1 cellular context compared by ENCODE assay signal in the genomic region with DNA sequence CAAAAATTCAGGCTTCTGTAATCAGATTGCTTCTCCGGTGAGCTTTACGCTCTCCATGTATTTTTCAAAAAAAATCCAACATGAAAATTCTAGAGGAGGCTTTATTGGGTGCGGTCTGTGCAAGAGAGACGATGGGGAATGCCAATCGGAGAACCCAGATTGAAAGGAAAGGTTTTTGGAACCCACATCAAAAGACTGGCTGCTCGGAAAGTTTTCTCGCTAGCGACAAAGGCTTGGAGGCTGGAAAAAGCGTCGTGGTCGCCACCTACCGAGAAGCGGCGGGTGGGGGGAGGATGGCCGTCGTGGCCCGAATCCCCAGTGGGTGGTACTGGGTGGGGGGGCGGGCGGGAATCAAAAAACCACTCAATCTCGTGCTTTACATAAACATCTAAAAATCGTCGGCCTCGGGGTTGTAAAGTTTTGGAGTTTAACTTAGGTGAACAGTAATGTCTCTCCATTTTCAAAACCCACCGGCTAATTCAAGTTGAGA.
TF ChIP-seq lines count a peak whose summit lies in the region.

No MANE protein-coding gene starts in this region.

TF ChIP-seq in K562, 482 proteins besides CTCF, POLR2A, EP300 and RAD21 (continued from another document and continues in another):
- TF ChIP-seq, protein P1, sequence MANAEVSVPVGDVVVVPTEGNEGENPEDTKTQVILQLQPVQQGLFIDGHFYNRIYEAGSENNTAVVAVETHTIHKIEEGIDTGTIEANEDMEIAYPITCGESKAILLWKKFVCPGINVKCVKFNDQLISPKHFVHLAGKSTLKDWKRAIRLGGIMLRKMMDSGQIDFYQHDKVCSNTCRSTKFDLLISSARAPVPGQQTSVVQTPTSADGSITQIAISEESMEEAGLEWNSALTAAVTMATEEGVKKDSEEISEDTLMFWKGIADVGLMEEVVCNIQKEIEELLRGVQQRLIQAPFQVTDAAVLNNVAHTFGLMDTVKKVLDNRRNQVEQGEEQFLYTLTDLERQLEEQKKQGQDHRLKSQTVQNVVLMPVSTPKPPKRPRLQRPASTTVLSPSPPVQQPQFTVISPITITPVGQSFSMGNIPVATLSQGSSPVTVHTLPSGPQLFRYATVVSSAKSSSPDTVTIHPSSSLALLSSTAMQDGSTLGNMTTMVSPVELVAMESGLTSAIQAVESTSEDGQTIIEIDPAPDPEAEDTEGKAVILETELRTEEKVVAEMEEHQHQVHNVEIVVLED (CRISPR knock-in tag; IDR thresholded peaks at IDR 0.05) = no peak
- TF ChIP-seq, protein P2, sequence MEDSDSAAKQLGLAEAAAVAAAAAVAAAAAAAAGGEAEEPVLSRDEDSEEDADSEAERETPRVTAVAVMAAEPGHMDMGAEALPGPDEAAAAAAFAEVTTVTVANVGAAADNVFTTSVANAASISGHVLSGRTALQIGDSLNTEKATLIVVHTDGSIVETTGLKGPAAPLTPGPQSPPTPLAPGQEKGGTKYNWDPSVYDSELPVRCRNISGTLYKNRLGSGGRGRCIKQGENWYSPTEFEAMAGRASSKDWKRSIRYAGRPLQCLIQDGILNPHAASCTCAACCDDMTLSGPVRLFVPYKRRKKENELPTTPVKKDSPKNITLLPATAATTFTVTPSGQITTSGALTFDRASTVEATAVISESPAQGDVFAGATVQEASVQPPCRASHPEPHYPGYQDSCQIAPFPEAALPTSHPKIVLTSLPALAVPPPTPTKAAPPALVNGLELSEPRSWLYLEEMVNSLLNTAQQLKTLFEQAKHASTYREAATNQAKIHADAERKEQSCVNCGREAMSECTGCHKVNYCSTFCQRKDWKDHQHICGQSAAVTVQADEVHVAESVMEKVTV (CRISPR knock-in tag; IDR thresholded peaks at IDR 0.05) = no peak
- TF ChIP-seq HOXB6 (CRISPR knock-in tag; IDR thresholded peaks at IDR 0.05; ENCODE audit: borderline replicate concordance) = no peak
- no peak for TF ChIP-seq SAP30 (IDR thresholded peaks at IDR 0.05; ENCODE audit: borderline replicate concordance, insufficient read depth, low read depth, low read length, poor library complexity, severe bottlenecking)
- no peak for TF ChIP-seq PYGO2 (tag; IDR thresholded peaks at IDR 0.05)
- TF ChIP-seq, protein P3, sequence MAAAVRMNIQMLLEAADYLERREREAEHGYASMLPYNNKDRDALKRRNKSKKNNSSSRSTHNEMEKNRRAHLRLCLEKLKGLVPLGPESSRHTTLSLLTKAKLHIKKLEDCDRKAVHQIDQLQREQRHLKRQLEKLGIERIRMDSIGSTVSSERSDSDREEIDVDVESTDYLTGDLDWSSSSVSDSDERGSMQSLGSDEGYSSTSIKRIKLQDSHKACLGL (CRISPR knock-in tag; IDR thresholded peaks at IDR 0.05; ENCODE audit: borderline replicate concordance, poor library complexity, severe bottlenecking) = no peak
- TF ChIP-seq MYC (IDR thresholded peaks at IDR 0.05; ENCODE audit: low read depth, low read length) = no peak; the same call in 1 of the 2 replicates
- no peak for TF ChIP-seq MYC (CRISPR knock-in tag; IDR thresholded peaks at IDR 0.05; ENCODE audit: borderline replicate concordance, low read depth)
- no peak for TF ChIP-seq ZNF197 (CRISPR knock-in tag; IDR thresholded peaks at IDR 0.05; ENCODE audit: low read depth)
- TF ChIP-seq, protein P4, sequence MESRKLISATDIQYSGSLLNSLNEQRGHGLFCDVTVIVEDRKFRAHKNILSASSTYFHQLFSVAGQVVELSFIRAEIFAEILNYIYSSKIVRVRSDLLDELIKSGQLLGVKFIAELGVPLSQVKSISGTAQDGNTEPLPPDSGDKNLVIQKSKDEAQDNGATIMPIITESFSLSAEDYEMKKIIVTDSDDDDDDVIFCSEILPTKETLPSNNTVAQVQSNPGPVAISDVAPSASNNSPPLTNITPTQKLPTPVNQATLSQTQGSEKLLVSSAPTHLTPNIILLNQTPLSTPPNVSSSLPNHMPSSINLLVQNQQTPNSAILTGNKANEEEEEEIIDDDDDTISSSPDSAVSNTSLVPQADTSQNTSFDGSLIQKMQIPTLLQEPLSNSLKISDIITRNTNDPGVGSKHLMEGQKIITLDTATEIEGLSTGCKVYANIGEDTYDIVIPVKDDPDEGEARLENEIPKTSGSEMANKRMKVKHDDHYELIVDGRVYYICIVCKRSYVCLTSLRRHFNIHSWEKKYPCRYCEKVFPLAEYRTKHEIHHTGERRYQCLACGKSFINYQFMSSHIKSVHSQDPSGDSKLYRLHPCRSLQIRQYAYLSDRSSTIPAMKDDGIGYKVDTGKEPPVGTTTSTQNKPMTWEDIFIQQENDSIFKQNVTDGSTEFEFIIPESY (CRISPR knock-in tag; IDR thresholded peaks at IDR 0.05) = no peak
- TF ChIP-seq ZNF408 (CRISPR knock-in tag; IDR thresholded peaks at IDR 0.05; ENCODE audit: low read depth) = no peak
- TF ChIP-seq CBX5 (IDR thresholded peaks at IDR 0.05; ENCODE audit: borderline replicate concordance, low read depth) = no peak
- TF ChIP-seq POLR2B (IDR thresholded peaks at IDR 0.05; ENCODE audit: low read depth, partially characterized antibody) = no peak
- TF ChIP-seq, protein P5, sequence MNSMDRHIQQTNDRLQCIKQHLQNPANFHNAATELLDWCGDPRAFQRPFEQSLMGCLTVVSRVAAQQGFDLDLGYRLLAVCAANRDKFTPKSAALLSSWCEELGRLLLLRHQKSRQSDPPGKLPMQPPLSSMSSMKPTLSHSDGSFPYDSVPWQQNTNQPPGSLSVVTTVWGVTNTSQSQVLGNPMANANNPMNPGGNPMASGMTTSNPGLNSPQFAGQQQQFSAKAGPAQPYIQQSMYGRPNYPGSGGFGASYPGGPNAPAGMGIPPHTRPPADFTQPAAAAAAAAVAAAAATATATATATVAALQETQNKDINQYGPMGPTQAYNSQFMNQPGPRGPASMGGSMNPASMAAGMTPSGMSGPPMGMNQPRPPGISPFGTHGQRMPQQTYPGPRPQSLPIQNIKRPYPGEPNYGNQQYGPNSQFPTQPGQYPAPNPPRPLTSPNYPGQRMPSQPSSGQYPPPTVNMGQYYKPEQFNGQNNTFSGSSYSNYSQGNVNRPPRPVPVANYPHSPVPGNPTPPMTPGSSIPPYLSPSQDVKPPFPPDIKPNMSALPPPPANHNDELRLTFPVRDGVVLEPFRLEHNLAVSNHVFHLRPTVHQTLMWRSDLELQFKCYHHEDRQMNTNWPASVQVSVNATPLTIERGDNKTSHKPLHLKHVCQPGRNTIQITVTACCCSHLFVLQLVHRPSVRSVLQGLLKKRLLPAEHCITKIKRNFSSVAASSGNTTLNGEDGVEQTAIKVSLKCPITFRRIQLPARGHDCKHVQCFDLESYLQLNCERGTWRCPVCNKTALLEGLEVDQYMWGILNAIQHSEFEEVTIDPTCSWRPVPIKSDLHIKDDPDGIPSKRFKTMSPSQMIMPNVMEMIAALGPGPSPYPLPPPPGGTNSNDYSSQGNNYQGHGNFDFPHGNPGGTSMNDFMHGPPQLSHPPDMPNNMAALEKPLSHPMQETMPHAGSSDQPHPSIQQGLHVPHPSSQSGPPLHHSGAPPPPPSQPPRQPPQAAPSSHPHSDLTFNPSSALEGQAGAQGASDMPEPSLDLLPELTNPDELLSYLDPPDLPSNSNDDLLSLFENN (IDR thresholded peaks at IDR 0.05; ENCODE audit: low read depth in 2 of 2, low read length in 2 of 2) = no peak
- no peak for TF ChIP-seq ZNF282 (CRISPR knock-in tag; IDR thresholded peaks at IDR 0.05)
- no peak for TF ChIP-seq GTF2A2 (tag; IDR thresholded peaks at IDR 0.05)
- TF ChIP-seq SAFB (IDR thresholded peaks at IDR 0.05; ENCODE audit: borderline replicate concordance, low read depth, low read length) = peak; percentile 52; the same call in 1 of the 2 replicates
- TF ChIP-seq ZBTB7A (IDR thresholded peaks at IDR 0.05; ENCODE audit: borderline replicate concordance, control insufficient read depth, low read depth, low read length) = peak; percentile 69; the same call in 1 of the 2 replicates
- TF ChIP-seq, protein P6, sequence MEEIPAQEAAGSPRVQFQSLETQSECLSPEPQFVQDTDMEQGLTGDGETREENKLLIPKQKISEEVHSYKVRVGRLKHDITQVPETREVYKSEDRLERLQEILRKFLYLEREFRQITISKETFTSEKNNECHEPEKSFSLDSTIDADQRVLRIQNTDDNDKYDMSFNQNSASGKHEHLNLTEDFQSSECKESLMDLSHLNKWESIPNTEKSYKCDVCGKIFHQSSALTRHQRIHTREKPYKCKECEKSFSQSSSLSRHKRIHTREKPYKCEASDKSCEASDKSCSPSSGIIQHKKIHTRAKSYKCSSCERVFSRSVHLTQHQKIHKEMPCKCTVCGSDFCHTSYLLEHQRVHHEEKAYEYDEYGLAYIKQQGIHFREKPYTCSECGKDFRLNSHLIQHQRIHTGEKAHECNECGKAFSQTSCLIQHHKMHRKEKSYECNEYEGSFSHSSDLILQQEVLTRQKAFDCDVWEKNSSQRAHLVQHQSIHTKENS (CRISPR knock-in tag; IDR thresholded peaks at IDR 0.05) = no peak
- TF ChIP-seq ZC3H11A (IDR thresholded peaks at IDR 0.05; ENCODE audit: low read depth, low read length) = no peak
- no peak for TF ChIP-seq SRSF1 (IDR thresholded peaks at IDR 0.05; ENCODE audit: low read depth, low read length)
- TF ChIP-seq, protein P7, sequence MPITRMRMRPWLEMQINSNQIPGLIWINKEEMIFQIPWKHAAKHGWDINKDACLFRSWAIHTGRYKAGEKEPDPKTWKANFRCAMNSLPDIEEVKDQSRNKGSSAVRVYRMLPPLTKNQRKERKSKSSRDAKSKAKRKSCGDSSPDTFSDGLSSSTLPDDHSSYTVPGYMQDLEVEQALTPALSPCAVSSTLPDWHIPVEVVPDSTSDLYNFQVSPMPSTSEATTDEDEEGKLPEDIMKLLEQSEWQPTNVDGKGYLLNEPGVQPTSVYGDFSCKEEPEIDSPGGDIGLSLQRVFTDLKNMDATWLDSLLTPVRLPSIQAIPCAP (CRISPR knock-in tag; IDR thresholded peaks at IDR 0.05; ENCODE audit: borderline replicate concordance) = no peak
- TF ChIP-seq, protein P8, sequence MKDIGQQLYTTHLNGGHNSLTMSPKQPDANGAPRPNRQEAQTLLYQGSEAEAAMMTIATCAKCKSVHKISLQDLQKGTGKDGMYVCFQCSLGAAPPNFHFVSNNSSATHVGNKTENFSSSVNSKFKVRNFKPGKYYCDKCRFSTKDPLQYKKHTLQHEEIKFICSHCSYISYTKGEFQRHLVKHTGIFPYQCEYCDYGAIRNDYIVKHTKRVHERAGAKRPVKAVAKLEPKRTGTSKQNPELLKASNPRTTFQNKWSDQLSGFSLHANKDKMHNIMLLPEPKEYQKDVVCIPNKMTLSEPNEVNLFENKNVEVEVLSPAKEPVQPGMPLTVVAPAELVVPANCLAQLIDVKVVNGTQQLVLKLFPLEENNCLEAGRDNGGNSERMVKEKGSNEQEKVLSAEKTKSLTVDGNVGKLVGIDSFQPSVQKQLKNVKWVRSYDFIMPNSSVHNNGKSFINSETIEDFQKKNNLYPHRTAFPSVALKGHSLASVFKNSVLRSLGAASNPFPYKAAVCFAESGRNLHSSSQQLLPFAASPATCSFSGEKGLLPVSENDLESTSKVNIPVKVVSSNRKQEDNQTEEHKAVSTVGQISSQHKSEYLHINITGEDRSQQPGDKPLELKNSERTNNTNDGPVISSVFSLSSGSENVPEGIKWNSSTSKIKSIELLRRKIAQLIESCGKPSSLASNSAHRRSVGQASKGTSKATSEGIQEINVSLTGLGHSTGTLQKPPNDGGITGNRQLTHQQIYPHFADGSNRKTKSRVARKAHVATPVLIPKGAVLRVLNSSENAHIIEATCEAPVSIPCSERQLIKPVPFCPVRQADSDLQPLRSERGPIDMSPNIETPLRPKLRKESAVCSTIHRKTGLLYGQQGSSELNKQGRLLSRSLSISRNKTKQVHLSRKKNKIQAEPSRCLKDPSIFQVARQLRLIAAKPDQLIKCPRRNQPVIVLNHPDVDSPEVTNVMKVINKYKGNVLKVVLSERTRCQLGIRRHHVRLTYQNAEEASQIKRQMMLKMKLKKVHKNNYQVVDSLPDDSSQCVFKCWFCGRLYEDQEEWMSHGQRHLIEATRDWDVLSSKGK (CRISPR knock-in tag; IDR thresholded peaks at IDR 0.05) = no peak
- TF ChIP-seq, protein P9, sequence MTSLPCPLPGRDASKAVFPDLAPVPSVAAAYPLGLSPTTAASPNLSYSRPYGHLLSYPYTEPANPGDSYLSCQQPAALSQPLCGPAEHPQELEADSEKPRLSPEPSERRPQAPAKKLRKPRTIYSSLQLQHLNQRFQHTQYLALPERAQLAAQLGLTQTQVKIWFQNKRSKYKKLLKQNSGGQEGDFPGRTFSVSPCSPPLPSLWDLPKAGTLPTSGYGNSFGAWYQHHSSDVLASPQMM (CRISPR knock-in tag; IDR thresholded peaks at IDR 0.05) = no peak
- no peak for TF ChIP-seq PTTG1 (tag; IDR thresholded peaks at IDR 0.05; ENCODE audit: low read depth)
- no peak for TF ChIP-seq RB1 (IDR thresholded peaks at IDR 0.05; ENCODE audit: low read depth)
- no peak for TF ChIP-seq RBM39 (optimal IDR thresholded peaks at IDR 0.05; ENCODE audit: low read depth, low read length)
- no peak for TF ChIP-seq TSC22D4 (tag; IDR thresholded peaks at IDR 0.05)
- TF ChIP-seq, protein P10, sequence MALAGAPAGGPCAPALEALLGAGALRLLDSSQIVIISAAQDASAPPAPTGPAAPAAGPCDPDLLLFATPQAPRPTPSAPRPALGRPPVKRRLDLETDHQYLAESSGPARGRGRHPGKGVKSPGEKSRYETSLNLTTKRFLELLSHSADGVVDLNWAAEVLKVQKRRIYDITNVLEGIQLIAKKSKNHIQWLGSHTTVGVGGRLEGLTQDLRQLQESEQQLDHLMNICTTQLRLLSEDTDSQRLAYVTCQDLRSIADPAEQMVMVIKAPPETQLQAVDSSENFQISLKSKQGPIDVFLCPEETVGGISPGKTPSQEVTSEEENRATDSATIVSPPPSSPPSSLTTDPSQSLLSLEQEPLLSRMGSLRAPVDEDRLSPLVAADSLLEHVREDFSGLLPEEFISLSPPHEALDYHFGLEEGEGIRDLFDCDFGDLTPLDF (CRISPR knock-in tag; IDR thresholded peaks at IDR 0.05) = no peak
- no peak for TF ChIP-seq RFX5 (IDR thresholded peaks at IDR 0.05; ENCODE audit: low read depth, low read length)
- TF ChIP-seq, protein P11, sequence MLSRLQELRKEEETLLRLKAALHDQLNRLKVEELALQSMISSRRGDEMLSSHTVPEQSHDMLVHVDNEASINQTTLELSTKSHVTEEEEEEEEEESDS (CRISPR knock-in tag; IDR thresholded peaks at IDR 0.05) = no peak
- TF ChIP-seq ATF7 (IDR thresholded peaks at IDR 0.05) = no peak
- TF ChIP-seq ZNF175 (CRISPR knock-in tag; IDR thresholded peaks at IDR 0.05; ENCODE audit: low read depth) = peak; percentile 11; the same call in 1 of the 2 replicates
- TF ChIP-seq, protein P12, sequence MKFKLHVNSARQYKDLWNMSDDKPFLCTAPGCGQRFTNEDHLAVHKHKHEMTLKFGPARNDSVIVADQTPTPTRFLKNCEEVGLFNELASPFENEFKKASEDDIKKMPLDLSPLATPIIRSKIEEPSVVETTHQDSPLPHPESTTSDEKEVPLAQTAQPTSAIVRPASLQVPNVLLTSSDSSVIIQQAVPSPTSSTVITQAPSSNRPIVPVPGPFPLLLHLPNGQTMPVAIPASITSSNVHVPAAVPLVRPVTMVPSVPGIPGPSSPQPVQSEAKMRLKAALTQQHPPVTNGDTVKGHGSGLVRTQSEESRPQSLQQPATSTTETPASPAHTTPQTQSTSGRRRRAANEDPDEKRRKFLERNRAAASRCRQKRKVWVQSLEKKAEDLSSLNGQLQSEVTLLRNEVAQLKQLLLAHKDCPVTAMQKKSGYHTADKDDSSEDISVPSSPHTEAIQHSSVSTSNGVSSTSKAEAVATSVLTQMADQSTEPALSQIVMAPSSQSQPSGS (CRISPR knock-in tag; IDR thresholded peaks at IDR 0.05) = no peak
- no peak for TF ChIP-seq ZNF134 (CRISPR knock-in tag; conservative IDR thresholded peaks at IDR 0.05)
- no peak for TF ChIP-seq ZNF785 (CRISPR knock-in tag; IDR thresholded peaks at IDR 0.05)
- no peak for TF ChIP-seq NCOA2 (IDR thresholded peaks at IDR 0.05; ENCODE audit: partially characterized antibody in 2 of 2)
- TF ChIP-seq SMAD2 (IDR thresholded peaks at IDR 0.05; ENCODE audit: low read depth, low read length) = no peak
- 0 out of 4 replicates have a peak, but pooled peaks of 1 of the 2 experiments have one; percentile 44 for TF ChIP-seq RCOR1 (IDR thresholded peaks at IDR 0.05; ENCODE audit: borderline replicate concordance in 1 of 2, low read depth in 2 of 2, low read length in 2 of 2)
- no peak for TF ChIP-seq KAT7 (CRISPR knock-in tag; IDR thresholded peaks at IDR 0.05; ENCODE audit: borderline replicate concordance)
- no peak for TF ChIP-seq OTX1 (CRISPR knock-in tag; IDR thresholded peaks at IDR 0.05)
- TF ChIP-seq ZBTB17 (CRISPR knock-in tag; IDR thresholded peaks at IDR 0.05) = no peak
